12 cellular contexts compared by ENCODE assay signal in the genomic region with DNA sequence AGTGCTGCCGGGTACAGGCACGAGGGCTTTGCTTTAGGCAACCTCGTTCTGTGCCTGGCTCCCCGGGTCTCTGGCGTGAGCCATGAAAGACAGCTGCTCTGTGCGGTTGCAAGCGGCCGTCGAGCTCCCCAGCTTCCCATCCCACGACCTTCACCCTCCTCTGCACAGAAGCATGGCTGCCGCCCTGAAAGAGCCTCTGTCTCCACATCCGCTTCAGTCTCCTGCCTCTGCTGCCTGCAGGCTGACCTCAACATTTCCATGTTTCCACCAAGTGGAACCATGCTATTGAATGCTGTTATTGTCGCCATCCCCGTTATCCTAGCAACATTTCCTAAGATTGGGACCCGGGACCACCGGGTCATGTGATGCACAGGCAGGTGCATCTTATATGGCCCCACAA. TPM values are rescaled to one million over a fixed set of nuclear protein-coding genes. Genes with fewer than 3 reads are reported as not detected.
DNase-seq lines count a peak whose midpoint lies in the region; ATAC-seq and TF ChIP-seq lines count a peak whose summit lies in the region.
"Had no signal": no experiment of that assay in that cellular context is flagged by ENCODE, and none has a peak within 500 bp of the region (broad histone marks: within the 10 kb centered on the region; RNA-seq: fewer than 3 reads in every experiment).

No MANE protein-coding gene starts in this region.

- no peak overlapping the region for H3K4ac ChIP-seq in IMR-90 (ENCODE audit: low read depth, low read length)

- H3K9ac ChIP-seq in IMR-90 (ENCODE audit: low read depth, low read length): no peak overlapping the region

- no peak for TF ChIP-seq CTCF in IMR-90 (conservative IDR thresholded peaks at IDR 0.05; ENCODE audit: low read depth, low read length)

- dilution Hi-C loops in IMR-90 (cut with HindIII; ENCODE audit: low sequenced_read_pairs, unreplicated experiment): no loop called here

- no peak for TF ChIP-seq POLR2A in IMR-90 (IDR thresholded peaks at IDR 0.05; ENCODE audit: low read depth, low read length)

- no peak overlapping the region for H3K56ac ChIP-seq in IMR-90 (ENCODE audit: extremely low read depth, insufficient read depth, low read length)

- no peak overlapping the region for H3K14ac ChIP-seq in IMR-90 (replicated peaks; ENCODE audit: low read depth, low read length)

- H3K79me1 ChIP-seq in IMR-90 (ENCODE audit: low read depth in 1 of 2, low read length in 2 of 2): peaks cover 4 to 9% of the 10 kb centered on the region in 2 experiments; a peak in 2 of 4 replicates

- H3K36me3 ChIP-seq in IMR-90 (ENCODE audit: control insufficient read depth, insufficient read depth, low read length): peaks cover 24% of the 10 kb centered on the region

- H3K4me3 Mint-ChIP-seq in activated naive CD8-positive, alpha-beta T cell treated with anti-CD3 and anti-CD28 coated beads, Interleukin-2, amount 10 ng/mL, durations not matched to agents 7 days and 5 days: no peak overlapping the region
- H3K4me3 Mint-ChIP-seq in activated naive CD8-positive, alpha-beta T cell treated with anti-CD3 and anti-CD28 coated beads for 36 hours: no peak overlapping the region
- H3K4me3 Mint-ChIP-seq: activated CD4-positive, alpha-beta memory T cell treated with anti-CD3 and anti-CD28 coated beads for 36 hours had no signal

- DNase-seq in activated naive CD8-positive, alpha-beta T cell treated with anti-CD3 and anti-CD28 coated beads, Interleukin-2, amount 10 ng/mL, durations not matched to agents 7 days and 5 days: no peak
- no peak for DNase-seq in activated naive CD8-positive, alpha-beta T cell treated with anti-CD3 and anti-CD28 coated beads for 36 hours
- DNase-seq in IMR-90 (no peak), head of caudate nucleus (peak in 32 of 42 donors; percentile 16 to 79 (median 54)), cerebellar cortex (ENCODE audit: low spot score) (no peak), NOMO-1 (lab: John Stamatoyannopoulos, UW; ENCODE audit: unreplicated experiment in 2 of 2) (no peak), HUDEP-2 (lab: John Stamatoyannopoulos, UW; ENCODE audit: unreplicated experiment in 76 of 76) (no peak), SKM-1 (lab: John Stamatoyannopoulos, UW; ENCODE audit: unreplicated experiment) (no peak)
- DNase-seq: activated CD4-positive, alpha-beta memory T cell treated with anti-CD3 and anti-CD28 coated beads for 36 hours; islet precursor cell; stimulated activated naive CD4-positive, alpha-beta T cell treated with Interleukin-2 at 50 U/mL for 16 hours had no signal

- no peak overlapping the region for H3K18ac ChIP-seq in IMR-90 (ENCODE audit: low read depth, low read length)

- TF ChIP-seq RAD21 in IMR-90 (IDR thresholded peaks at IDR 0.05; ENCODE audit: low read length): no peak

- no peak overlapping the region for H2BK5ac ChIP-seq in IMR-90 (ENCODE audit: low read depth, low read length, poor library complexity, severe bottlenecking)

- CTCF ChIA-PET in IMR-90 (lab: Yijun Ruan, JAX): no interaction called here

- no peak overlapping the region for H3K4me2 ChIP-seq in IMR-90 (ENCODE audit: low read depth, low read length)
- H3K4me2 ChIP-seq: A549 had no signal

- no peaks in the 10 kb centered on the region; the same call in 1 of the 2 replicates for H4K20me1 ChIP-seq in IMR-90 (ENCODE audit: insufficient read depth, low read length)

- H3K9me1 ChIP-seq in IMR-90 (ENCODE audit: insufficient read depth, low read length): 0 out of 2 replicates have a peak, but pooled peaks cover 3% of the 10 kb centered on the region

- H3K36me3 Mint-ChIP-seq in activated naive CD8-positive, alpha-beta T cell treated with anti-CD3 and anti-CD28 coated beads, Interleukin-2, amount 10 ng/mL, durations not matched to agents 7 days and 5 days: peaks cover 5% of the 10 kb centered on the region
- H3K36me3 Mint-ChIP-seq in activated naive CD8-positive, alpha-beta T cell treated with anti-CD3 and anti-CD28 coated beads for 36 hours: peaks cover 2% of the 10 kb centered on the region

- H3K9me3 Mint-ChIP-seq in activated naive CD8-positive, alpha-beta T cell treated with anti-CD3 and anti-CD28 coated beads, Interleukin-2, amount 10 ng/mL, durations not matched to agents 7 days and 5 days: no peaks in the 10 kb centered on the region
- no peaks in the 10 kb centered on the region for H3K9me3 Mint-ChIP-seq in activated naive CD8-positive, alpha-beta T cell treated with anti-CD3 and anti-CD28 coated beads for 36 hours
- H3K9me3 Mint-ChIP-seq: activated CD4-positive, alpha-beta memory T cell treated with anti-CD3 and anti-CD28 coated beads for 36 hours had no signal

- POLR2A ChIA-PET in activated naive CD8-positive, alpha-beta T cell treated with anti-CD3 and anti-CD28 coated beads, Interleukin-2, amount 10 ng/mL, durations not matched to agents 7 days and 5 days (lab: Charles Lee): no interaction called here
- POLR2A ChIA-PET in IMR-90 (lab: Charles Lee; ENCODE audit: unreplicated experiment): no interaction called here

- H3K4me3 ChIP-seq in IMR-90 (ENCODE audit: insufficient read depth, low read depth, low read length): no peak overlapping the region
- H3K4me3 ChIP-seq: A549 had no signal

- ATAC-seq in activated naive CD8-positive, alpha-beta T cell treated with anti-CD3 and anti-CD28 coated beads, Interleukin-2, amount 10 ng/mL, durations not matched to agents 7 days and 5 days (ENCODE audit: low read depth): no peak
- ATAC-seq in IMR-90 (ENCODE audit: low read depth): no peak

- H3K23ac ChIP-seq in IMR-90 (ENCODE audit: low read depth, low read length): no peak overlapping the region

- peak overlapping the region; percentile 9 for H3K27ac Mint-ChIP-seq in activated naive CD8-positive, alpha-beta T cell treated with anti-CD3 and anti-CD28 coated beads, Interleukin-2, amount 10 ng/mL, durations not matched to agents 7 days and 5 days
- H3K27ac Mint-ChIP-seq in activated naive CD8-positive, alpha-beta T cell treated with anti-CD3 and anti-CD28 coated beads for 36 hours: no peak overlapping the region
- H3K27ac Mint-ChIP-seq: activated CD4-positive, alpha-beta memory T cell treated with anti-CD3 and anti-CD28 coated beads for 36 hours had no signal

- H3K9me3 ChIP-seq in IMR-90 (ENCODE audit: control insufficient read depth, insufficient read depth, low read length): no peaks in the 10 kb centered on the region
- H3K9me3 ChIP-seq: A549 had no signal

- no peaks in the 10 kb centered on the region for H3K4me1 ChIP-seq in IMR-90 (ENCODE audit: control insufficient read depth, insufficient read depth, low read length)
- H3K4me1 ChIP-seq: A549 had no signal

- no TSS peak for BruUV-seq in IMR-90 (replicated peaks; lab: Mats Ljungman, UMichigan)

- H4K8ac ChIP-seq in IMR-90 (ENCODE audit: low read depth in 2 of 2, low read length in 2 of 2): no peak overlapping the region

- H4K5ac ChIP-seq in IMR-90 (ENCODE audit: low read depth, low read length): no peak overlapping the region

- WGBS in IMR-90 (ENCODE audit: extremely low coverage in 2 of 2, insufficient read length in 1 of 2), 2 experiments: 81% methylated on average over 6 of the region's 16 CpGs; no CpG with 5 or more reads in 1 of the 2 experiments

- peaks cover 2% of the 10 kb centered on the region for H3K4me1 Mint-ChIP-seq in activated naive CD8-positive, alpha-beta T cell treated with anti-CD3 and anti-CD28 coated beads, Interleukin-2, amount 10 ng/mL, durations not matched to agents 7 days and 5 days
- peaks cover 5% of the 10 kb centered on the region for H3K4me1 Mint-ChIP-seq in activated naive CD8-positive, alpha-beta T cell treated with anti-CD3 and anti-CD28 coated beads for 36 hours

- no peaks in the 10 kb centered on the region for H3K27me3 ChIP-seq in IMR-90 (ENCODE audit: control insufficient read depth, insufficient read depth, low read length)

- H4K91ac ChIP-seq in IMR-90 (ENCODE audit: insufficient read depth, low read depth, low read length): no peak overlapping the region

- no peak overlapping the region for H2AFZ ChIP-seq in IMR-90 (replicated peaks; ENCODE audit: low read length, poor library complexity)

- H2AK9ac ChIP-seq in IMR-90 (replicated peaks; ENCODE audit: low read depth, low read length, poor library complexity): peak overlapping the region; percentile 28

- no peak overlapping the region for H2BK20ac ChIP-seq in IMR-90 (ENCODE audit: low read depth, low read length)

- H2BK120ac ChIP-seq in IMR-90 (ENCODE audit: low read depth, low read length): no peak overlapping the region

- no peak overlapping the region for H2AK5ac ChIP-seq in IMR-90 (ENCODE audit: low read depth, low read length)

- in situ Hi-C loops in IMR-90 (cut with MboI; ENCODE audit: low sequenced_read_pairs): no loop called here

- no peak overlapping the region for H3K27ac ChIP-seq in IMR-90 (ENCODE audit: insufficient read depth, low read length)
- H3K27ac ChIP-seq: A549 had no signal

- intact Hi-C loops in IMR-90 (cut with micrococcal nuclease): no loop called here
- intact Hi-C loops in head of caudate nucleus (cut with DNase I): no loop called here

- no peak overlapping the region for H2BK15ac ChIP-seq in IMR-90 (ENCODE audit: low read depth, low read length)

- no peaks in the 10 kb centered on the region for H3K27me3 Mint-ChIP-seq in activated naive CD8-positive, alpha-beta T cell treated with anti-CD3 and anti-CD28 coated beads, Interleukin-2, amount 10 ng/mL, durations not matched to agents 7 days and 5 days
- no peaks in the 10 kb centered on the region for H3K27me3 Mint-ChIP-seq in activated naive CD8-positive, alpha-beta T cell treated with anti-CD3 and anti-CD28 coated beads for 36 hours
- H3K27me3 Mint-ChIP-seq: activated CD4-positive, alpha-beta memory T cell treated with anti-CD3 and anti-CD28 coated beads for 36 hours had no signal

TF ChIP-seq in IMR-90, 13 proteins besides CTCF, POLR2A, EP300 and RAD21 (continues in another document):
- no peak for TF ChIP-seq MXI1 (IDR thresholded peaks at IDR 0.05; ENCODE audit: borderline replicate concordance, low read depth, low read length)
- TF ChIP-seq MAZ (IDR thresholded peaks at IDR 0.05; ENCODE audit: borderline replicate concordance, low read depth, low read length): no peak
- TF ChIP-seq NFE2L2 (IDR thresholded peaks at IDR 0.05; ENCODE audit: low read depth, low read length): no peak
- no peak for TF ChIP-seq RCOR1 (IDR thresholded peaks at IDR 0.05; ENCODE audit: insufficient replicate concordance, low read length)
- no peak for TF ChIP-seq BHLHE40 (IDR thresholded peaks at IDR 0.05; ENCODE audit: low read depth, low read length)

RNA-seq across cellular contexts. Expression of a gene that starts 57.1 kb away (rescaled TPM):
- 10 to 100 TPM; 84.8 to 88.7 TPM for total RNA-seq in activated naive CD8-positive, alpha-beta T cell treated with anti-CD3 and anti-CD28 coated beads, Interleukin-2, amount 10 ng/mL, durations not matched to agents 7 days and 5 days
- 10 to 100 TPM; 55.3 to 57.3 TPM for total RNA-seq in activated naive CD8-positive, alpha-beta T cell treated with anti-CD3 and anti-CD28 coated beads for 36 hours
- 21.1 and 24.2 TPM in 2 replicates for total RNA-seq in IMR-90 (2012; rRNA removed)
- polyA plus RNA-seq in IMR-90 (2012; rRNA removed): 22.6 and 30.7 TPM in 2 replicates
- 19.7 and 20.6 TPM in 2 replicates for polyA plus RNA-seq in IMR-90 (2012; cell fraction: cytosol; rRNA removed)
- 51.3 and 95.2 TPM in 2 replicates for polyA plus RNA-seq in IMR-90 (2012; cell fraction: nucleus; rRNA removed; ENCODE audit: low replicate concordance)

Comparison
In these comparisons a context has a peak if more than half of its experiments do, and no peak if none do; other contexts are left out.
1. DNase-seq: peak in head of caudate nucleus (32 of 42); none in activated naive CD8-positive, alpha-beta T cell treated with anti-CD3 and anti-CD28 coated beads, Interleukin-2, amount 10 ng/mL, durations not matched to agents 7 days and 5 days (single experiment), activated naive CD8-positive, alpha-beta T cell treated with anti-CD3 and anti-CD28 coated beads for 36 hours (single experiment), IMR-90 (single experiment), cerebellar cortex (single experiment), NOMO-1 (0 of 2), HUDEP-2 (0 of 76) and SKM-1 (single experiment).